Comparison of ENCODE assay signal across 10 cellular contexts in the genomic region with DNA sequence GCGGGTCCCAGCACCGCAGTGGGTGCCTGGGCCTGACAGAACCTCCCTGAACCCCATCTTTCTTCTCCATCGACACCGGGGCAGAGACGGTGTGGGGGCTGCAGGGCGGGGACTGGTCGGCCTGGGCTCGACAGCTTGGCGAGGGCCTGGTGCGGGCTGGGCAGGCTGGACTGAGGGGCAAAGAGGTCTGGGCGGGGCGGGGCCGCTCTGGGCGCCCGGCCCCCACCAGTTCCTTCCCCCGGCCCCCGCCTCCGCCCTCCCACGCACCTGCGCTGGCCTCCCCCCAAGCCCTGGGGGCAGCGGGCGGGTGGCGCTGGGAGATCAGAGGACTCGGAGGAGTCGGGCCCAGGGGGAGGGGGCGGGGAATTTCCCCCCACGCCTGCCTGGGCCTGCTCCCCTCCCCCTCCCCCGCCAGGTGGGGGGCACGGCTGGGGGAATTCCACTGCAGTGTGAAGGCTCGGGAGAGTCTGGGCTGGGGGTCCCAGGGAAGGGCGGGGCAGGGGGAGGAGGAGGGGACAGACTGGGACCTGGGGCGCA. TPM values are rescaled to one million over a fixed set of nuclear protein-coding genes. Genes with fewer than 3 reads are reported as not detected.
DNase-seq lines count a peak whose midpoint lies in the region; ATAC-seq and TF ChIP-seq lines count a peak whose summit lies in the region.
"Had no signal": no experiment of that assay in that cellular context is flagged by ENCODE, and none has a peak within 500 bp of the region (broad histone marks: within the 10 kb centered on the region; RNA-seq: fewer than 3 reads in every experiment).

No MANE protein-coding gene starts in this region.

- DNase-seq in WERI-Rb-1 = peak; percentile 53
- DNase-seq in lower lobe of right lung = peak; percentile 34
- no peak for DNase-seq in posterior cingulate gyrus
- no peak for DNase-seq in T-helper 9 cell
- DNase-seq in cerebellar cortex (ENCODE audit: low spot score) = no peak
- DNase-seq in effector CD4-positive, alpha-beta T cell = no peak
- DNase-seq: NCI-H2029 treated with DMSO at 0.1 percent for 48 hours had no signal

- H3K4me3 ChIP-seq in WERI-Rb-1 (ENCODE audit: low read depth, low read length) = peak overlapping the region; percentile 62
- peak overlapping the region; percentile 43 for H3K4me3 ChIP-seq in lower lobe of right lung

- H3K4me1 ChIP-seq in ES-I3 (ENCODE audit: insufficient read depth, low read length) (peaks cover 5% of the 10 kb centered on the region; the same call in 1 of the 2 replicates), lower lobe of right lung (peaks cover 46% of the 10 kb centered on the region)

- intact Hi-C loops in lower lobe of right lung (cut with DNase I) = no loop called here
- intact Hi-C loops in posterior cingulate gyrus (cut with DNase I) = no loop called here

- peak overlapping the region; percentile 99 for H3K27ac ChIP-seq in 22Rv1
- peak overlapping the region; percentile 87 for H3K27ac ChIP-seq in WERI-Rb-1
- no peak overlapping the region for H3K27ac ChIP-seq in lower lobe of right lung

- H3K36me3 ChIP-seq in ES-I3 (ENCODE audit: insufficient read depth, low read length) = no peaks in the 10 kb centered on the region
- H3K36me3 ChIP-seq in WERI-Rb-1 = peaks cover 19% of the 10 kb centered on the region
- H3K36me3 ChIP-seq in lower lobe of right lung = no peaks in the 10 kb centered on the region

- H3K9ac ChIP-seq in ES-I3 (ENCODE audit: low read depth, low read length) = peak overlapping the region; percentile 72

- H3K9me3 ChIP-seq in ES-I3 (ENCODE audit: control insufficient read depth, insufficient read depth, low read length) = no peaks in the 10 kb centered on the region
- H3K9me3 ChIP-seq in WERI-Rb-1 (ENCODE audit: severe bottlenecking) = no peaks in the 10 kb centered on the region
- no peaks in the 10 kb centered on the region for H3K9me3 ChIP-seq in lower lobe of right lung

- TF ChIP-seq CTCF in 22Rv1 (IDR thresholded peaks at IDR 0.05) (no peak), WERI-Rb-1 (IDR thresholded peaks at IDR 0.05; ENCODE audit: low read depth, low read length) (no peak), lower lobe of right lung (IDR thresholded peaks at IDR 0.05) (no peak)

- no peaks in the 10 kb centered on the region for H3K27me3 ChIP-seq in WERI-Rb-1 (ENCODE audit: insufficient read depth, low read depth, severe bottlenecking)
- H3K27me3 ChIP-seq in lower lobe of right lung (ENCODE audit: low read depth) = peaks cover 86% of the 10 kb centered on the region

- ATAC-seq in lower lobe of right lung = no peak

RNA-seq across cellular contexts. Expression of a gene that starts 0.9 kb away (rescaled TPM):
- not detected for total RNA-seq in lower lobe of right lung

RNA-seq across cellular contexts. Expression of a gene that starts 6.0 kb away (rescaled TPM):
- 10.8 TPM for total RNA-seq in lower lobe of right lung

RNA-seq across cellular contexts. Expression of a gene that starts 17.1 kb away (rescaled TPM):
- total RNA-seq in lower lobe of right lung = 4.0 TPM

RNA-seq across cellular contexts. Expression of a gene that starts 49.6 kb away (rescaled TPM):
- total RNA-seq in lower lobe of right lung = 1.0 TPM
- total RNA-seq: esophagus mucosa had no signal

RNA-seq across cellular contexts. Expression of a gene that starts 51.4 kb away (rescaled TPM):
- 34.7 TPM for total RNA-seq in lower lobe of right lung

Comparison
In these comparisons a context has a peak if more than half of its experiments do, and no peak if none do; other contexts are left out.
1. DNase-seq: peak in WERI-Rb-1 (single experiment) and lower lobe of right lung (single experiment); none in posterior cingulate gyrus (0 of 10), T-helper 9 cell (single experiment), cerebellar cortex (single experiment) and effector CD4-positive, alpha-beta T cell (single experiment).